In the genomic region with DNA sequence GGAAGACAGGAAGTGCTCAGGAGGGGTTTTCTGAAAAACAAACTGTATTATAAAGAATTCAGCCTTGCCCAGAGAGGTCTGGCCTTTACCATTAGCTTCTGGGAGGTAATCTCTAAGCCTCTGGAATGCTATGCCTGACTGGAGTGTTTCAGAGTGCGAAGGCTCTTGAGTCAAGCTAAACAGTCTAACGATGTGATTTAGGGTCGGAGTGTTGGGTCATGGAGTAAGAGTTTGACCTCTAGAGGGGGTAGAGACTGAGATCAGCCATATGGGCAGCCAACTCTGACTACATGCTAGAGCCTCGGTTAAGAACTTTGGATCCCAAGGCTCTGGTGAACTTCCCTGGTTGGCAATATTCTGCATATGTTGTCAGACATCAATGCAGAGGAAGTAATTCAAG, we compare ENCODE assay signal across 18 cellular contexts. TPM values are rescaled to one million over a fixed set of nuclear protein-coding genes. Genes with fewer than 3 reads are reported as not detected.
DNase-seq lines count a peak whose midpoint lies in the region; ATAC-seq and TF ChIP-seq lines count a peak whose summit lies in the region.
"Had no signal": no experiment of that assay in that cellular context is flagged by ENCODE, and none has a peak within 500 bp of the region (broad histone marks: within the 10 kb centered on the region; RNA-seq: fewer than 3 reads in every experiment).

No MANE protein-coding gene starts in this region.

- H3K27ac Mint-ChIP-seq in H9, result no peak overlapping the region
- H3K27ac Mint-ChIP-seq: HFFc6, T-cell had no signal

- POLR2A ChIA-PET in PC-3 (lab: Charles Lee; ENCODE audit: unreplicated experiment), result no interaction called here

- no peaks in the 10 kb centered on the region for H3K23me2 ChIP-seq in H9 (ENCODE audit: insufficient read length, low read depth, low read length, poor library complexity, severe bottlenecking)

- CTCF ChIA-PET in PC-3 (lab: Charles Lee), result no interaction called here

- H3K4me3 ChIP-seq in PC-3 (ENCODE audit: low read length), result no peak overlapping the region
- peak overlapping the region in 1 of 2 experiments; percentile 8 for H3K4me3 ChIP-seq in neutrophil (ENCODE audit: low read depth in 1 of 2, low read length in 1 of 2)
- H3K4me3 ChIP-seq: esophagus muscularis mucosa, gastrocnemius medialis had no signal

- H4K5ac ChIP-seq in H9 (ENCODE audit: insufficient read length, low read depth, low read length), result no peak overlapping the region

- no peak overlapping the region for H3K4ac ChIP-seq in H9 (ENCODE audit: low read depth, low read length)

- H4K20me1 ChIP-seq in H9 (ENCODE audit: control insufficient read depth, insufficient read depth, insufficient read length) (no peaks in the 10 kb centered on the region), PC-3 (ENCODE audit: low read length) (no peaks in the 10 kb centered on the region)

- H3T11ph ChIP-seq in H9 (ENCODE audit: low read length), result no peak overlapping the region

- H3K79me1 ChIP-seq in H9 (ENCODE audit: insufficient read depth, low read depth, low read length, poor library complexity, severe bottlenecking), result no peaks in the 10 kb centered on the region

- no peak overlapping the region for H3K9ac ChIP-seq in H9 (ENCODE audit: extremely low read depth, insufficient read length, low read length)
- no peak overlapping the region for H3K9ac ChIP-seq in PC-3 (ENCODE audit: low read length)

- no peak overlapping the region for H3K23ac ChIP-seq in H9 (ENCODE audit: insufficient read length, low read depth, low read length)

- H3K9me3 Mint-ChIP-seq in H9, result no peaks in the 10 kb centered on the region
- H3K9me3 Mint-ChIP-seq: HFFc6, T-cell had no signal

- intact Hi-C loops in PC-3 (cut with micrococcal nuclease), result no loop called here

- H2AFZ ChIP-seq in H9 (ENCODE audit: low read length) (no peak overlapping the region), PC-3 (ENCODE audit: low read length) (no peak overlapping the region)

- H3K27ac ChIP-seq in H9 (ENCODE audit: insufficient read length, low read depth, low read length) (no peak overlapping the region), PC-3 (ENCODE audit: low read length) (no peak overlapping the region), neutrophil (peak overlapping the region; percentile 95)
- H3K27ac ChIP-seq: esophagus muscularis mucosa, gastrocnemius medialis had no signal

- H2BK15ac ChIP-seq in H9 (ENCODE audit: low read depth, low read length), result no peak overlapping the region

- no peak overlapping the region for H4K91ac ChIP-seq in H9 (ENCODE audit: insufficient read length, low read depth, low read length)

- H2BK5ac ChIP-seq in H9 (ENCODE audit: insufficient read length, low read length), result no peak overlapping the region

- no CpG with 5 or more reads among the region's 4 CpGs for whole genome bisulfite sequencing in H9 (ENCODE audit: extremely low coverage, insufficient read length, low lambda C conversion rate)

- no TSS peak for BruUV-seq in PC-3 (replicated peaks; lab: Mats Ljungman, UMichigan)

- peaks cover 9 to 70% (median 61%) of the 10 kb centered on the region in 3 experiments; a peak in 6 of 7 replicates for H3K36me3 Mint-ChIP-seq in H9 (ENCODE audit: insufficient read depth in 1 of 3, low read depth in 3 of 3)

- H3K4me2 ChIP-seq in H9 (ENCODE audit: insufficient read depth, insufficient read length, low read length) (no peak overlapping the region), PC-3 (ENCODE audit: low read length) (no peak overlapping the region)

- no peak overlapping the region for H2AK5ac ChIP-seq in H9 (ENCODE audit: insufficient read length, low read length)

- H3K14ac ChIP-seq in H9 (ENCODE audit: insufficient read depth, low read length), result no peak overlapping the region

- H3K36me3 ChIP-seq in PC-3 (ENCODE audit: low read depth, low read length), result peaks cover 56% of the 10 kb centered on the region
- peaks cover 57% of the 10 kb centered on the region for H3K36me3 ChIP-seq in neutrophil

- no peaks in the 10 kb centered on the region for H3K9me3 ChIP-seq in H9 (ENCODE audit: control insufficient read depth, low read depth, low read length)
- no peaks in the 10 kb centered on the region for H3K9me3 ChIP-seq in PC-3 (ENCODE audit: low read length)
- no peaks in the 10 kb centered on the region for H3K9me3 ChIP-seq in neutrophil
- H3K9me3 ChIP-seq: esophagus muscularis mucosa, gastrocnemius medialis had no signal

- ATAC-seq in PC-3 (no peak), GM19035 (IDR thresholded peaks at IDR 0.05; ENCODE audit: unreplicated experiment) (no peak)
- ATAC-seq: gastrocnemius medialis, left cardiac atrium, T-cell had no signal

- H3K79me2 ChIP-seq in H9 (ENCODE audit: insufficient read depth, low read length), result no peaks in the 10 kb centered on the region
- no peaks in the 10 kb centered on the region for H3K79me2 ChIP-seq in PC-3 (ENCODE audit: low read length)

- TF ChIP-seq CTCF in H9 (conservative IDR thresholded peaks at IDR 0.05) (peak; percentile 38; the same call in 2 of the 3 replicates), PC-3 (conservative IDR thresholded peaks at IDR 0.05; ENCODE audit: low read depth, low read length) (0 out of 2 replicates have a peak, but pooled peaks have one; percentile 17), neutrophil (IDR thresholded peaks at IDR 0.05) (no peak)

- no peak overlapping the region for H2BK12ac ChIP-seq in H9 (ENCODE audit: insufficient read length, low read depth, low read length)

- no peak overlapping the region for H4K8ac ChIP-seq in H9 (replicated peaks; ENCODE audit: insufficient read length, low read depth, low read length)

- no peak overlapping the region for H2BK20ac ChIP-seq in H9 (ENCODE audit: low read depth, low read length, poor library complexity, severe bottlenecking)

- H3K56ac ChIP-seq in H9 (ENCODE audit: insufficient read length, low read depth, low read length), result no peak overlapping the region

- H3K27me3 Mint-ChIP-seq in H9 (ENCODE audit: low read depth), result peaks cover 2% of the 10 kb centered on the region; the same call in 1 of the 2 replicates
- H3K27me3 Mint-ChIP-seq: T-cell had no signal

- H3K4me1 ChIP-seq in H9 (ENCODE audit: insufficient read depth, low read length) (no peaks in the 10 kb centered on the region), PC-3 (ENCODE audit: insufficient read depth, low read length) (no peaks in the 10 kb centered on the region), neutrophil (ENCODE audit: control insufficient read depth in 1 of 2, insufficient read depth in 1 of 2, low read depth in 1 of 2, low read length in 1 of 2) (peaks cover 52 to 55% of the 10 kb centered on the region in 2 experiments)
- H3K4me1 ChIP-seq: gastrocnemius medialis had no signal

- H3K4me3 Mint-ChIP-seq in H9, result no peak overlapping the region
- H3K4me3 Mint-ChIP-seq: HFFc6, T-cell had no signal

- no peak overlapping the region for H3K18ac ChIP-seq in H9 (ENCODE audit: insufficient read length, low read depth, low read length)

- H3K27me3 ChIP-seq in H9 (ENCODE audit: insufficient read depth, low read length), result no peaks in the 10 kb centered on the region
- no peaks in the 10 kb centered on the region for H3K27me3 ChIP-seq in PC-3 (ENCODE audit: low read length)
- H3K27me3 ChIP-seq in neutrophil, result no peaks in the 10 kb centered on the region
- H3K27me3 ChIP-seq: esophagus muscularis mucosa, gastrocnemius medialis had no signal

- no peaks in the 10 kb centered on the region for H3K4me1 Mint-ChIP-seq in H9

- DNase-seq in H9 (no peak), PC-3 (no peak), iPS-NIHi11 (ENCODE audit: low spot score) (peak; percentile 17), NCI-H2196 treated with DMSO at 0.1 percent for 48 hours (lab: John Stamatoyannopoulos, UW; ENCODE audit: unreplicated experiment) (no peak), NCI-H2227 (lab: John Stamatoyannopoulos, UW; ENCODE audit: unreplicated experiment) (no peak)
- DNase-seq: activated naive CD4-positive, alpha-beta T cell treated with anti-CD3 and anti-CD28 coated beads, Interleukin-2, amount 50 U/mL, for 16 hours; aorta; DND-41; effector CD4-positive, alpha-beta T cell; gastrocnemius medialis; HFFc6; left cardiac atrium; NCI-H526; substantia nigra; T-cell had no signal

- no peaks in the 10 kb centered on the region for H3F3A ChIP-seq in PC-3 (ENCODE audit: low read length, unreplicated experiment)

- H2BK120ac ChIP-seq in H9 (ENCODE audit: low read depth, low read length, poor library complexity, severe bottlenecking), result no peak overlapping the region

- H3K9me2 ChIP-seq in PC-3 (replicated peaks; ENCODE audit: low read length), result no peaks in the 10 kb centered on the region

RNA-seq across cellular contexts. Expression of a gene that starts 15.0 kb away (rescaled TPM):
- total RNA-seq in H9 (2021), result 32.7 and 37.8 TPM in 2 replicates
- total RNA-seq in PC-3 (2014; rRNA removed), result 22.0 and 27.2 TPM in 2 replicates
